17 cellular contexts compared by ENCODE assay signal in genomic region chr13:21420706-21421105, GRCh38. TPM values are rescaled to one million over a fixed set of nuclear protein-coding genes. Genes with fewer than 3 reads are reported as not detected.
DNase-seq lines count a peak whose midpoint lies in the region; ATAC-seq, FAIRE-seq and TF ChIP-seq lines count a peak whose summit lies in the region.
"Had no signal": no experiment of that assay in that cellular context is flagged by ENCODE, and none has a peak within 500 bp of the region (broad histone marks: within the 10 kb centered on the region; RNA-seq: fewer than 3 reads in every experiment).

No MANE protein-coding gene starts in this region.

- H3K4me2 ChIP-seq in IMR-90 (ENCODE audit: low read depth, low read length) (no peak overlapping the region), K562 (ENCODE audit: insufficient read depth, low read length) (no peak overlapping the region)
- H3K4me2 ChIP-seq: KMS-11 had no signal

- no peak overlapping the region for H3K27ac ChIP-seq in IMR-90 (ENCODE audit: insufficient read depth, low read length)
- no peak overlapping the region for H3K27ac ChIP-seq in K562 (ENCODE audit: extremely low read depth, low read depth, low read length)
- H3K27ac ChIP-seq: adrenal gland, KMS-11, parathyroid adenoma, Peyer's patch had no signal

- H3K4me1 ChIP-seq in IMR-90 (ENCODE audit: control insufficient read depth, insufficient read depth, low read length) = no peaks in the 10 kb centered on the region
- no peaks in the 10 kb centered on the region for H3K4me1 ChIP-seq in K562 (replicated peaks in 1 of 2; ENCODE audit: control insufficient read depth in 2 of 2, insufficient read depth in 2 of 2, low read length in 2 of 2)
- H3K4me1 ChIP-seq: parathyroid adenoma, Peyer's patch had no signal

- H3K9ac ChIP-seq in IMR-90 (ENCODE audit: low read depth, low read length) (no peak overlapping the region), K562 (ENCODE audit: insufficient read depth in 1 of 2, low read depth in 2 of 2, low read length in 2 of 2) (no peak overlapping the region)
- H3K9ac ChIP-seq: KMS-11, parathyroid adenoma had no signal

- no peak overlapping the region for H2BK120ac ChIP-seq in IMR-90 (ENCODE audit: low read depth, low read length)

- H3K14ac ChIP-seq in IMR-90 (replicated peaks; ENCODE audit: low read depth, low read length) = no peak overlapping the region

- no peak overlapping the region for H3K56ac ChIP-seq in IMR-90 (ENCODE audit: extremely low read depth, insufficient read depth, low read length)

- no peaks in the 10 kb centered on the region for H4K20me1 ChIP-seq in IMR-90 (ENCODE audit: insufficient read depth, low read length)
- no peaks in the 10 kb centered on the region for H4K20me1 ChIP-seq in K562 (replicated peaks; ENCODE audit: control insufficient read depth, insufficient read depth, low read length)

- H3K27me3 ChIP-seq in IMR-90 (ENCODE audit: control insufficient read depth, insufficient read depth, low read length) (no peaks in the 10 kb centered on the region), K562 (ENCODE audit: control insufficient read depth in 2 of 2, insufficient read depth in 2 of 2, low read length in 2 of 2) (no peaks in the 10 kb centered on the region)
- H3K27me3 ChIP-seq: adrenal gland, dorsolateral prefrontal cortex, Peyer's patch had no signal

- CTCF ChIA-PET in IMR-90 (lab: Yijun Ruan, JAX) = no interaction called here
- CTCF ChIA-PET in K562 (lab: Yijun Ruan, JAX; ENCODE audit: low intra/inter-chr PET ratio) = no interaction called here

- FAIRE-seq in K562 (lab: Jason Lieb, UNC) = peak; percentile 59
- FAIRE-seq: H1, keratinocyte had no signal

- ATAC-seq in IMR-90 (ENCODE audit: low read depth) (peak; percentile 81), K562 (no peak), GM21367 (IDR thresholded peaks at IDR 0.05; ENCODE audit: unreplicated experiment) (no peak), HG03520 (IDR thresholded peaks at IDR 0.05; ENCODE audit: unreplicated experiment) (no peak), HG03045 (IDR thresholded peaks at IDR 0.05; ENCODE audit: unreplicated experiment) (no peak)

- H2AFZ ChIP-seq in IMR-90 (replicated peaks; ENCODE audit: low read length, poor library complexity) (no peak overlapping the region), K562 (ENCODE audit: low read depth, low read length) (no peak overlapping the region)
- H2AFZ ChIP-seq: parathyroid adenoma had no signal

- H3K9me3 ChIP-seq in IMR-90 (ENCODE audit: control insufficient read depth, insufficient read depth, low read length) = no peaks in the 10 kb centered on the region
- H3K9me3 ChIP-seq in K562 (replicated peaks; ENCODE audit: control insufficient read depth, insufficient read depth, low read depth, low read length) = no peaks in the 10 kb centered on the region
- H3K9me3 ChIP-seq: adrenal gland, Peyer's patch had no signal

- H3K18ac ChIP-seq in IMR-90 (ENCODE audit: low read depth, low read length) = no peak overlapping the region

- H4K91ac ChIP-seq in IMR-90 (ENCODE audit: insufficient read depth, low read depth, low read length) = no peak overlapping the region

- no CpG with 5 or more reads among the region's 3 CpGs for WGBS in IMR-90 (ENCODE audit: extremely low coverage in 2 of 2, insufficient read length in 1 of 2), 2 experiments
- WGBS in K562 (ENCODE audit: insufficient coverage, low coverage, missing lambda C conversion rate) = 50% methylated on average over 3 of the region's 3 CpGs

- H4K8ac ChIP-seq in IMR-90 (ENCODE audit: low read depth in 2 of 2, low read length in 2 of 2) = no peak overlapping the region

- H3K23ac ChIP-seq in IMR-90 (ENCODE audit: low read depth, low read length) = no peak overlapping the region

- no peak overlapping the region for H2BK20ac ChIP-seq in IMR-90 (ENCODE audit: low read depth, low read length)

- no peak overlapping the region for H3K4me3 ChIP-seq in AG10803 (ENCODE audit: low read length)
- no peak overlapping the region for H3K4me3 ChIP-seq in IMR-90 (ENCODE audit: insufficient read depth, low read depth, low read length)
- no peak overlapping the region for H3K4me3 ChIP-seq in K562
- H3K4me3 ChIP-seq: adrenal gland, dorsolateral prefrontal cortex, Peyer's patch had no signal

- no peak for TF ChIP-seq RAD21 in IMR-90 (IDR thresholded peaks at IDR 0.05; ENCODE audit: low read length)
- TF ChIP-seq RAD21 in K562 (CRISPR knock-in tag; conservative IDR thresholded peaks at IDR 0.05 in 1 of 2, IDR thresholded peaks at IDR 0.05 in 1 of 2) = no peak

- no peak overlapping the region for H3K4ac ChIP-seq in IMR-90 (ENCODE audit: low read depth, low read length)

- peaks cover 4% of the 10 kb centered on the region; the same call in 1 of the 2 replicates for H3K9me1 ChIP-seq in IMR-90 (ENCODE audit: insufficient read depth, low read length)
- no peaks in the 10 kb centered on the region for H3K9me1 ChIP-seq in K562 (ENCODE audit: control insufficient read depth, insufficient read depth, low read length)

- peak; percentile 12 for DNase-seq in AG10803 (ENCODE audit: low read depth)
- peak; percentile 58 for DNase-seq in IMR-90
- DNase-seq in K562 (ENCODE audit: extremely low read depth in 1 of 4, low spot score in 3 of 4) = no peak
- peak; percentile 5 for DNase-seq in glomerular visceral epithelial cell (ENCODE audit: extremely low spot score)
- no peak for DNase-seq in stimulated activated CD4-positive, alpha-beta T cell treated with anti-CD3 and anti-CD28 coated beads, Interleukin-2, amount 100 ng/mL, for 24 hours
- DNase-seq: adrenal gland, dorsolateral prefrontal cortex, head of caudate nucleus, NCI-H526 treated with DMSO at 0.1 percent for 48 hours, Peyer's patch had no signal

- H3K36me3 ChIP-seq in IMR-90 (ENCODE audit: control insufficient read depth, insufficient read depth, low read length) (0 out of 2 replicates have a peak, but pooled peaks cover 1% of the 10 kb centered on the region), K562 (ENCODE audit: control insufficient read depth, insufficient read depth, low read length) (peaks cover 2% of the 10 kb centered on the region; the same call in 1 of the 3 replicates)
- H3K36me3 ChIP-seq: adrenal gland, Peyer's patch had no signal

- no peak for TF ChIP-seq EP300 in K562 (IDR thresholded peaks at IDR 0.05; ENCODE audit: low read length)

- POLR2A ChIA-PET in IMR-90 (lab: Charles Lee; ENCODE audit: unreplicated experiment) (no interaction called here), K562 (lab: Yijun Ruan, JAX) (no interaction called here)

- in situ Hi-C loops in IMR-90 (cut with MboI; ENCODE audit: low sequenced_read_pairs) = no loop called here
- in situ Hi-C loops in K562 (cut with MboI) = no loop called here

- BruUV-seq in IMR-90 (replicated peaks; lab: Mats Ljungman, UMichigan) (no TSS peak), K562 (replicated peaks; lab: Mats Ljungman, UMichigan) (no TSS peak)

- TF ChIP-seq POLR2A in IMR-90 (IDR thresholded peaks at IDR 0.05; ENCODE audit: low read depth, low read length) (no peak), K562 (conservative IDR thresholded peaks at IDR 0.05) (no peak)

- H2BK15ac ChIP-seq in IMR-90 (ENCODE audit: low read depth, low read length) = no peak overlapping the region

- H4K5ac ChIP-seq in IMR-90 (ENCODE audit: low read depth, low read length) = no peak overlapping the region

- no peak overlapping the region for H2AK5ac ChIP-seq in IMR-90 (ENCODE audit: low read depth, low read length)

- dilution Hi-C loops in IMR-90 (cut with HindIII; ENCODE audit: low sequenced_read_pairs, unreplicated experiment) = no loop called here

- H3K79me1 ChIP-seq in IMR-90 (ENCODE audit: low read depth in 1 of 2, low read length in 2 of 2) = peaks cover 7 to 8% of the 10 kb centered on the region in 2 experiments; a peak in 2 of 4 replicates

- H2BK5ac ChIP-seq in IMR-90 (ENCODE audit: low read depth, low read length, poor library complexity, severe bottlenecking) = no peak overlapping the region

- H2AK9ac ChIP-seq in IMR-90 (replicated peaks; ENCODE audit: low read depth, low read length, poor library complexity) = no peak overlapping the region

- intact Hi-C loops in IMR-90 (cut with micrococcal nuclease) = no loop called here
- intact Hi-C loops in K562 (cut with micrococcal nuclease) = no loop called here

- H3K79me2 ChIP-seq in K562 (ENCODE audit: control insufficient read depth, insufficient read depth, low read length) = no peaks in the 10 kb centered on the region
- H3K79me2 ChIP-seq: parathyroid adenoma had no signal

- TF ChIP-seq CTCF in AG10803 (conservative IDR thresholded peaks at IDR 0.05; ENCODE audit: low read length) (no peak), IMR-90 (conservative IDR thresholded peaks at IDR 0.05; ENCODE audit: low read depth, low read length) (no peak), K562 (IDR thresholded peaks at IDR 0.05 in 2 of 3, conservative IDR thresholded peaks at IDR 0.05 in 1 of 3; ENCODE audit: insufficient read depth in 2 of 3, low read depth in 1 of 3, low read length in 3 of 3) (no peak)

TF ChIP-seq in IMR-90, 13 proteins besides CTCF, POLR2A, EP300 and RAD21:
- peak; percentile 33; the same call in 1 of the 2 replicates for TF ChIP-seq FOS (IDR thresholded peaks at IDR 0.05; ENCODE audit: low read depth, low read length)
- no peak for TF ChIP-seq MAFK (IDR thresholded peaks at IDR 0.05; ENCODE audit: low read depth, low read length)

TF ChIP-seq in K562, 482 proteins besides CTCF, POLR2A, EP300 and RAD21 (continues in another document):
- TF ChIP-seq FOSL1 (tag; conservative IDR thresholded peaks at IDR 0.05) = 0 out of 2 replicates have a peak, but pooled peaks have one; percentile 23

RNA-seq across cellular contexts. Expression of gene ZDHHC20, which starts 38.4 kb away (rescaled TPM):
- total RNA-seq in IMR-90 (2012; rRNA removed) (72.4 and 104 TPM in 2 replicates), K562 (2014; rRNA removed) (10.0 and 12.0 TPM in 2 replicates), K562 (2014; rRNA removed; fragmentation: Illumina TruSeq; extraction: Trizol) (20.2 and 26.6 TPM in 2 replicates), K562 (2015; rRNA removed; fragmentation: Illumina TruSeq; extraction: Trizol) (19.4 and 20.9 TPM in 2 replicates), K562 (2021) (17.6 and 17.7 TPM in 2 replicates)
- polyA plus RNA-seq in IMR-90 (2012; rRNA removed) (11.6 and 16.1 TPM in 2 replicates), K562 (2011; rRNA removed) (11.9 and 17.8 TPM in 2 replicates), K562 (2014; fragmentation: Illumina TruSeq; extraction: Trizol) (12.8 and 15.8 TPM in 2 replicates), K562 (2014; fragmentation: Nextera tagmentation; extraction: Ambion mirVana) (1 to 10 TPM; 2.7 to 4.2 TPM), K562 (2014; rRNA removed) (9.8 and 10.3 TPM in 2 replicates)
- polyA plus RNA-seq in IMR-90 (2012; cell fraction: cytosol; rRNA removed) = 13.1 and 14.4 TPM in 2 replicates
- polyA plus RNA-seq in IMR-90 (2012; cell fraction: nucleus; rRNA removed; ENCODE audit: low replicate concordance) = 3.6 and 7.1 TPM in 2 replicates
- total RNA-seq in K562 (2011; cell fraction: chromatin; rRNA removed; ENCODE audit: low replicate concordance) = 8.6 and 23.3 TPM in 2 replicates
- total RNA-seq in K562 (2011; cell fraction: nucleolus; rRNA removed) = 7.1 and 7.2 TPM in 2 replicates
- total RNA-seq in K562 (2011; cell fraction: nucleoplasm; rRNA removed) = 12.9 and 23.7 TPM in 2 replicates
- 5.5 and 6.7 TPM in 2 replicates for polyA plus RNA-seq in K562 (2011; cell fraction: cytosol; rRNA removed)
- polyA plus RNA-seq in K562 (2011; cell fraction: nucleus; rRNA removed) = 4.4 and 6.0 TPM in 2 replicates
- 8.9 and 10.8 TPM in 2 replicates for polyA plus RNA-seq in K562 (2012)
- 33.2 and 38.2 TPM in 2 replicates for polyA minus RNA-seq in K562 (2011; rRNA and poly(A)+ RNA removed)
- 9.6 and 11.8 TPM in 2 replicates for polyA minus RNA-seq in K562 (2011; cell fraction: cytosol; rRNA and poly(A)+ RNA removed)
- polyA minus RNA-seq in K562 (2011; cell fraction: nucleus; rRNA and poly(A)+ RNA removed) = 5.0 and 7.6 TPM in 2 replicates

Comparison
In these comparisons a context has a peak if more than half of its experiments do, and no peak if none do; other contexts are left out.
1. DNase-seq: peak in AG10803 (single experiment), IMR-90 (single experiment) and glomerular visceral epithelial cell (single experiment); none in K562 (0 of 4) and stimulated activated CD4-positive, alpha-beta T cell treated with anti-CD3 and anti-CD28 coated beads, Interleukin-2, amount 100 ng/mL, for 24 hours (0 of 2).